ENCODE assay signal across 8 cellular contexts in the genomic region with DNA sequence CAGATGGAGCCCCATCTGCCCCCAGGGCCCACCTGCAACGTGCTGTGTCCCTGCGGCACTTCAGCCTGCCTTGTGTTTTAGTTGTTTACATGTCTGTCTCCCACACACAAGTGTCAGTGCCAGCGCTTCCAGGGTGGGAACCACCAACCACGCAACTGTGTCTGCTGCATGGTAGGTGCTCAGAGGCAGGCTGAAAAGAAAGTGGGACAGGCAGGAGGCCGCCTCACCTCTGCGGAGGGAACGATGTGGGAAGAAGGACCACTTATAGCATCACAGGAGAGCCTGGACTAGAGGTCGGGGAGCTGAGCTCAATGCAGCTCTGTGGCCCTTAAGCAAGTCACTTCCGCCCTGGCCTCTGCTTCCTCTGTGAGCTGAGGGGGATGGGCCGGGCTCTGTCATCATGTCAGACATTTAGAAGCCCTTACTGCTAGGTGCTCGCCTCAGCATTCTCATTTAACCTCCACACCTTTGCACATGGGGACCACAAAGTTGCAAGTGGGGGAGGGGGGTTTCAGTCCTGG. TPM values are rescaled to one million over a fixed set of nuclear protein-coding genes. Genes with fewer than 3 reads are reported as not detected.
DNase-seq lines count a peak whose midpoint lies in the region; ATAC-seq and TF ChIP-seq lines count a peak whose summit lies in the region.

No MANE protein-coding gene starts in this region.

- H2AFZ ChIP-seq in OCI-LY7 (ENCODE audit: low read length) (peak overlapping the region; percentile 88; the same call in 1 of the 2 replicates), PC-9 (no peak overlapping the region)

- POLR2A ChIA-PET in OCI-LY7 (lab: Charles Lee) = interaction anchor here (0.6 to 7.2 kb wide), 4 partner anchors 10 to 25 kb away, joined by 3 to 48 read pairs (median 3); a partner anchor contains a TSS
- POLR2A ChIA-PET in PC-9 (lab: Charles Lee; ENCODE audit: unreplicated experiment) = no interaction called here

- DNase-seq in OCI-LY7 (ENCODE audit: low spot score) (peak; percentile 86), left kidney (ENCODE audit: low read depth, low spot score) (peak; percentile 56), OCI-M2 (lab: John Stamatoyannopoulos, UW; ENCODE audit: unreplicated experiment) (no peak), PC-9 (no peak)
- peak; percentile 74 for DNase-seq in activated effector memory CD4-positive, alpha-beta T cell treated with Interleukin-2 at 50 U/mL for 16 hours
- peak; percentile 43 for DNase-seq in stimulated activated CD8-positive, alpha-beta memory T cell treated with anti-CD3 and anti-CD28 coated beads, Interleukin-15, amount 100 ng/mL, for 1 hour (ENCODE audit: low read depth)

- no peaks in the 10 kb centered on the region for H3K27me3 ChIP-seq in PC-9 (ENCODE audit: insufficient read depth, low read depth)

- no peaks in the 10 kb centered on the region for H4K20me1 ChIP-seq in OCI-LY7 (ENCODE audit: insufficient read depth, low read length)
- H4K20me1 ChIP-seq in PC-9 (ENCODE audit: insufficient read depth) = no peaks in the 10 kb centered on the region

- H3K27ac ChIP-seq in OCI-LY7 (ENCODE audit: low read depth, low read length, poor library complexity, severe bottlenecking) (peak overlapping the region; percentile 78), PC-9 (no peak overlapping the region)

- H3F3A ChIP-seq in PC-9 (ENCODE audit: insufficient read depth, low read depth) = peaks cover 14% of the 10 kb centered on the region

- TF ChIP-seq CTCF in OCI-LY7 (conservative IDR thresholded peaks at IDR 0.05; ENCODE audit: low read length) (no peak), PC-9 (conservative IDR thresholded peaks at IDR 0.05) (no peak)

- H3K36me3 ChIP-seq in OCI-LY7 (ENCODE audit: insufficient read depth, low read length) (no peaks in the 10 kb centered on the region; the same call in 1 of the 2 replicates), PC-9 (ENCODE audit: low read depth) (no peaks in the 10 kb centered on the region)

- ATAC-seq in GM18502 (IDR thresholded peaks at IDR 0.05; ENCODE audit: poor library complexity, unreplicated experiment) (peak; percentile 55), HG03196 (IDR thresholded peaks at IDR 0.05; ENCODE audit: unreplicated experiment) (no peak)

- H3K9me2 ChIP-seq in OCI-LY7 (ENCODE audit: insufficient read depth, low read length) (no peaks in the 10 kb centered on the region), PC-9 (ENCODE audit: insufficient read depth) (no peaks in the 10 kb centered on the region)

- intact Hi-C loops in OCI-LY7 (cut with micrococcal nuclease; ENCODE audit: unreplicated experiment) (loop anchor here (2.0 kb wide), 2 partner anchors 18 to 24 kb away; a partner anchor contains a TSS), PC-9 (cut with micrococcal nuclease; ENCODE audit: unreplicated experiment) (no loop called here)

- peaks cover 4% of the 10 kb centered on the region; the same call in 1 of the 2 replicates for H3K79me2 ChIP-seq in OCI-LY7 (ENCODE audit: insufficient read depth, low read depth, low read length)
- peaks cover 30% of the 10 kb centered on the region for H3K79me2 ChIP-seq in PC-9 (ENCODE audit: low read depth)

- CTCF ChIA-PET in OCI-LY7 (lab: Charles Lee; ENCODE audit: unreplicated experiment) = interaction anchor here (0.7 to 2.0 kb wide), 3 partner anchors 15 to 740 kb away, joined by 3 to 6 read pairs (median 6); a partner anchor contains a TSS
- CTCF ChIA-PET in PC-9 (lab: Charles Lee) = interaction anchor here (0.6 kb wide), 1 partner anchor 65 kb away, joined by 4 read pairs; no protein-coding TSS in a partner anchor

- H3K4me3 ChIP-seq in OCI-LY7 (ENCODE audit: low read depth, low read length, poor library complexity, severe bottlenecking) (peak overlapping the region; percentile 62), PC-9 (no peak overlapping the region)

- H3K4me2 ChIP-seq in OCI-LY7 (ENCODE audit: low read length) = peak overlapping the region; percentile 94
- no peak overlapping the region for H3K4me2 ChIP-seq in PC-9

- peaks cover 53% of the 10 kb centered on the region for H3K4me1 ChIP-seq in OCI-LY7 (ENCODE audit: insufficient read depth, low read length, poor library complexity, severe bottlenecking)
- peaks cover 20% of the 10 kb centered on the region for H3K4me1 ChIP-seq in PC-9 (replicated peaks; ENCODE audit: insufficient read depth)

- H3K9me3 ChIP-seq in OCI-LY7 (ENCODE audit: low read length) (no peaks in the 10 kb centered on the region), PC-9 (ENCODE audit: insufficient read depth, low read depth) (no peaks in the 10 kb centered on the region)

- no TSS peak for BruUV-seq in OCI-LY7 (replicated peaks; lab: Mats Ljungman, UMichigan)
- BruUV-seq in PC-9 (replicated peaks; lab: Mats Ljungman, UMichigan) = no TSS peak

RNA-seq across cellular contexts. Expression of a gene that starts 17.8 kb away (rescaled TPM):
- 5.3 and 5.8 TPM in 2 replicates for total RNA-seq in OCI-LY7 (2014; rRNA removed; shearing (Covaris generic))
- total RNA-seq in OCI-LY7 (2022) (17.4 and 19.2 TPM in 2 replicates), PC-9 (2021) (17.9 and 27.5 TPM in 2 replicates)

Comparison
In these comparisons a context has a peak if more than half of its experiments do, and no peak if none do; other contexts are left out.
1. DNase-seq: peak in OCI-LY7 (single experiment), activated effector memory CD4-positive, alpha-beta T cell treated with Interleukin-2 at 50 U/mL for 16 hours (single experiment), left kidney (single experiment) and stimulated activated CD8-positive, alpha-beta memory T cell treated with anti-CD3 and anti-CD28 coated beads, Interleukin-15, amount 100 ng/mL, for 1 hour (single experiment); none in OCI-M2 (single experiment) and PC-9 (0 of 2).